In genomic region chr2:46296840-46297545, GRCh38 we compare ENCODE assay signal across 8 cellular contexts. TPM values are rescaled to one million over a fixed set of nuclear protein-coding genes. Genes with fewer than 3 reads are reported as not detected.
DNase-seq lines count a peak whose midpoint lies in the region; ATAC-seq and TF ChIP-seq lines count a peak whose summit lies in the region.

Gene EPAS1, plus strand, starts transcription at chr2:46297407. Its CDS starts 505 bp downstream, at chr2:46297912.

- H3K9ac ChIP-seq in BLaER1 treated with 17β-estradiol and CSF1 and Interleukin-3, amounts not matched to agents 10 nM and 100 nM: peak within 1 kb of the TSS; percentile 62 to 89 (median 75)

- H3K9me3 Mint-ChIP-seq in activated T-helper 17 cell treated with anti-CD3 and anti-CD28 coated beads, Interleukin-2, amount 50 U/mL, for 72 hours: no peaks in the 10 kb centered on the region
- H3K9me3 Mint-ChIP-seq in naive B cell: no peaks in the 10 kb centered on the region

- H3K36me3 ChIP-seq in BLaER1 treated with 17β-estradiol and CSF1 and Interleukin-3, amounts not matched to agents 10 nM and 100 nM: no peaks in the 10 kb centered on the region
- no peaks in the 10 kb centered on the region for H3K36me3 ChIP-seq in Peyer's patch

- peaks cover 33% of the 10 kb centered on the region for H3K27me3 Mint-ChIP-seq in activated T-helper 17 cell treated with anti-CD3 and anti-CD28 coated beads, Interleukin-2, amount 50 U/mL, for 72 hours
- peaks cover 52 to 57% (median 53%) of the 10 kb centered on the region in 3 donors for H3K27me3 Mint-ChIP-seq in naive B cell

- H3K27me3 ChIP-seq in BLaER1 treated with 17β-estradiol and CSF1 and Interleukin-3, amounts not matched to agents 10 nM and 100 nM: peaks cover 44 to 72% (median 67%) of the 10 kb centered on the region in 11 experiments
- H3K27me3 ChIP-seq in Peyer's patch: no peaks in the 10 kb centered on the region

- peak in 1 of 6 experiments; percentile 1 for TF ChIP-seq CTCF in Peyer's patch (IDR thresholded peaks at IDR 0.05)

- peak within 1 kb of the TSS; percentile 92 to 100 (median 99) for H3K4me2 ChIP-seq in BLaER1 treated with 17β-estradiol and CSF1 and Interleukin-3, amounts not matched to agents 10 nM and 100 nM

- TF ChIP-seq POLR2A in Peyer's patch (IDR thresholded peaks at IDR 0.05): peak; percentile 32 to 72

- peak; percentile 83 for ATAC-seq in GM19351 (IDR thresholded peaks at IDR 0.05; ENCODE audit: unreplicated experiment)
- ATAC-seq in HG03460 (IDR thresholded peaks at IDR 0.05; ENCODE audit: unreplicated experiment): peak; percentile 69
- ATAC-seq in activated T-helper 17 cell treated with anti-CD3 and anti-CD28 coated beads, Interleukin-2, amount 50 U/mL, for 72 hours (replicated peaks): peak; percentile 89
- peak; percentile 81 to 83 for ATAC-seq in naive B cell (ENCODE audit: low read depth in 2 of 2)

- H3K4me3 ChIP-seq in BLaER1 treated with 17β-estradiol and CSF1 and Interleukin-3, amounts not matched to agents 10 nM and 100 nM: peak within 1 kb of the TSS; percentile 66 to 79 (median 72)
- peak within 1 kb of the TSS; percentile 60 to 73 (median 70) for H3K4me3 ChIP-seq in Peyer's patch

- DNase-seq in Peyer's patch: peak; percentile 82 to 97 (median 95)
- DNase-seq in fibroblast of gingiva (ENCODE audit: low read depth): peak; percentile 87
- DNase-seq in naive B cell: peak; percentile 74
- peak; percentile 66 to 69 for DNase-seq in stimulated activated CD8-positive, alpha-beta memory T cell treated with anti-CD3 and anti-CD28 coated beads, Interleukin-7, amount 100 ng/mL, for 48 hours (ENCODE audit: extremely low read depth in 1 of 2, low read depth in 1 of 2)

- H3K27ac Mint-ChIP-seq in activated T-helper 17 cell treated with anti-CD3 and anti-CD28 coated beads, Interleukin-2, amount 50 U/mL, for 72 hours: peak within 1 kb of the TSS; percentile 61
- H3K27ac Mint-ChIP-seq in naive B cell: peak within 1 kb of the TSS in 5 of 6 donors; percentile 36 to 91 (median 87)

- H3K27ac ChIP-seq in BLaER1 treated with 17β-estradiol and CSF1 and Interleukin-3, amounts not matched to agents 10 nM and 100 nM: peak within 1 kb of the TSS in 10 of 11 experiments; percentile 41 to 84 (median 64); a peak in 15 of 22 replicates
- H3K27ac ChIP-seq in Peyer's patch: peak within 1 kb of the TSS; percentile 77 to 94 (median 89)

- no peaks in the 10 kb centered on the region for H3K9me3 ChIP-seq in BLaER1 treated with 17β-estradiol and CSF1 and Interleukin-3, amounts not matched to agents 10 nM and 100 nM (replicated peaks in 1 of 11)
- H3K9me3 ChIP-seq in Peyer's patch: peaks cover 0 to 7% (median 0%) of the 10 kb centered on the region in 4 donors

- peaks cover 20 to 46% (median 33%) of the 10 kb centered on the region in 11 experiments; a peak in 20 of 22 replicates for H4K20me1 ChIP-seq in BLaER1 treated with 17β-estradiol and CSF1 and Interleukin-3, amounts not matched to agents 10 nM and 100 nM

- H3K4me1 Mint-ChIP-seq in activated T-helper 17 cell treated with anti-CD3 and anti-CD28 coated beads, Interleukin-2, amount 50 U/mL, for 72 hours: peaks cover 7% of the 10 kb centered on the region
- H3K4me1 Mint-ChIP-seq in naive B cell: peaks cover 25 to 42% (median 25%) of the 10 kb centered on the region in 3 donors

- H3K4me1 ChIP-seq in BLaER1 treated with 17β-estradiol and CSF1 and Interleukin-3, amounts not matched to agents 10 nM and 100 nM: peaks cover 27 to 42% (median 35%) of the 10 kb centered on the region in 10 experiments
- peaks cover 0 to 18% (median 8%) of the 10 kb centered on the region in 4 donors for H3K4me1 ChIP-seq in Peyer's patch

- peaks cover 11% of the 10 kb centered on the region for H3K36me3 Mint-ChIP-seq in activated T-helper 17 cell treated with anti-CD3 and anti-CD28 coated beads, Interleukin-2, amount 50 U/mL, for 72 hours (ENCODE audit: low read depth)
- no peaks in the 10 kb centered on the region for H3K36me3 Mint-ChIP-seq in naive B cell

- peak within 1 kb of the TSS; percentile 84 for H3K4me3 Mint-ChIP-seq in activated T-helper 17 cell treated with anti-CD3 and anti-CD28 coated beads, Interleukin-2, amount 50 U/mL, for 72 hours
- H3K4me3 Mint-ChIP-seq in naive B cell: peak within 1 kb of the TSS; percentile 85 to 96 (median 92)

RNA-seq across cellular contexts. Expression of gene EPAS1, which starts in this region (rescaled TPM):
- total RNA-seq in Peyer's patch: 100 to 1,000 TPM; 114 to 240 (median 196) TPM
- 100 to 1,000 TPM in 1 of 2 donors, 10 to 100 TPM in 1; 53.7 to 210 TPM for total RNA-seq in activated T-helper 17 cell treated with anti-CD3 and anti-CD28 coated beads, Interleukin-2, amount 50 U/mL, for 72 hours
- polyA plus RNA-seq in naive B cell (ENCODE audit: low read depth in 6 of 6): not detected

Comparison
In these comparisons a context has a peak if more than half of its experiments do, and no peak if none do; other contexts are left out.
1. Peak in every context shown above with its lines: DNase-seq, ATAC-seq, H3K4me3 ChIP-seq and H3K27ac ChIP-seq.
2. Peak in DNase-seq and ATAC-seq in naive B cell; RNA of the gene not detected or under 1 TPM.